ENCODE assay signal across 27 cellular contexts in genomic region chr4:41433361-41433760, GRCh38.
A peak's percentile ranks its signal among the peaks of the same experiment; 100 is the strongest.
DNase-seq lines count a peak whose midpoint lies in the region; ATAC-seq and TF ChIP-seq lines count a peak whose summit lies in the region.
"Had no signal": no experiment of that assay in that cellular context is flagged by ENCODE, and none has a peak within 500 bp of the region (broad histone marks: within the 10 kb centered on the region; RNA-seq: fewer than 3 reads in every experiment).

No MANE protein-coding gene starts in this region.

- peak overlapping the region; percentile 4 for H3K9ac ChIP-seq in endodermal cell (ENCODE audit: extremely low read depth, low read length, poor library complexity, severe bottlenecking)
- H3K9ac ChIP-seq: BLaER1 had no signal

- H3K27ac ChIP-seq in endodermal cell (ENCODE audit: low read depth, low read length), result peak overlapping the region; percentile 92
- H3K27ac ChIP-seq in upper lobe of left lung, result peak overlapping the region; percentile 38 to 79 (median 70)
- H3K27ac ChIP-seq: 22Rv1, BLaER1, epithelial cell of prostate, foreskin keratinocyte, ovary, right lobe of liver had no signal

- H3K9me3 Mint-ChIP-seq in endodermal cell (peaks cover 2% of the 10 kb centered on the region), nephron progenitor cell (peaks cover 7% of the 10 kb centered on the region)
- H3K9me3 Mint-ChIP-seq: activated CD8-positive, alpha-beta T cell treated with anti-CD3 and anti-CD28 coated beads for 36 hours; activated naive CD4-positive, alpha-beta T cell treated with anti-CD3 and anti-CD28 coated beads, Interleukin-2, amount 10 ng/mL, durations not matched to agents 7 days and 5 days had no signal

- H3K4me1 ChIP-seq in endodermal cell (ENCODE audit: control insufficient read depth, insufficient read depth, low read length) (peaks cover 11% of the 10 kb centered on the region), upper lobe of left lung (peaks cover 40 to 65% (median 59%) of the 10 kb centered on the region in 4 donors)
- H3K4me1 ChIP-seq: foreskin keratinocyte had no signal

- H3K36me3 Mint-ChIP-seq in endodermal cell (ENCODE audit: low read depth), result no peaks in the 10 kb centered on the region
- peaks cover 17% of the 10 kb centered on the region for H3K36me3 Mint-ChIP-seq in nephron progenitor cell (ENCODE audit: low read depth)
- H3K36me3 Mint-ChIP-seq: activated naive CD4-positive, alpha-beta T cell treated with anti-CD3 and anti-CD28 coated beads, Interleukin-2, amount 10 ng/mL, durations not matched to agents 7 days and 5 days; stimulated activated memory B cell treated with anti-CD40 and anti-IgM and Interleukin-4, amounts not matched to agents 10 μg/mL and 1 μg/mL and 100 μg/mL, for 72 hours had no signal

- no peak for ATAC-seq in upper lobe of left lung (ENCODE audit: low FRiP score in 2 of 2)
- ATAC-seq: activated CD8-positive, alpha-beta T cell treated with anti-CD3 and anti-CD28 coated beads for 36 hours; foreskin keratinocyte; left lobe of liver; PC-3; right lobe of liver; stimulated activated memory B cell treated with anti-CD40 and anti-IgM and Interleukin-4, amounts not matched to agents 10 μg/mL and 1 μg/mL and 100 μg/mL, for 72 hours had no signal

- TF ChIP-seq CTCF in endodermal cell (conservative IDR thresholded peaks at IDR 0.05) (no peak), nephron progenitor cell (IDR thresholded peaks at IDR 0.05) (no peak), upper lobe of left lung (IDR thresholded peaks at IDR 0.05) (no peak)

- peak; percentile 17 for DNase-seq in NOMO-1 treated with DMSO at 0.1 percent for 48 hours (lab: John Stamatoyannopoulos, UW; ENCODE audit: unreplicated experiment)
- no peak for DNase-seq in NOMO-1 treated with dmso at 0.1 percent for 144 hours (lab: John Stamatoyannopoulos, UW; ENCODE audit: unreplicated experiment)
- DNase-seq in endodermal cell, result no peak
- no peak for DNase-seq in nephron progenitor cell
- DNase-seq in upper lobe of left lung, result no peak
- DNase-seq in HEK293T (ENCODE audit: extremely low spot score), result no peak
- DNase-seq in NCI-H446 (lab: John Stamatoyannopoulos, UW), result no peak
- DNase-seq in HuH-7 (ENCODE audit: low spot score), result no peak
- DNase-seq: activated CD8-positive, alpha-beta T cell treated with anti-CD3 and anti-CD28 coated beads for 36 hours; activated naive CD4-positive, alpha-beta T cell treated with anti-CD3 and anti-CD28 coated beads, Interleukin-2, amount 10 ng/mL, durations not matched to agents 7 days and 5 days; activated T-cell treated with anti-CD3 and anti-CD28 coated beads, Interleukin-2, amount 50 U/mL, for 48 hours; aorta; cortex of kidney; NCI-H146; NCI-H2171 treated with DMSO at 0.1 percent for 48 hours; NCI-H748 treated with DMSO at 0.1 percent for 48 hours; ovary; PC-3; right lobe of liver; T-helper 9 cell had no signal

- H3K9me3 ChIP-seq in endodermal cell (ENCODE audit: control insufficient read depth, low read length) (peaks cover 5% of the 10 kb centered on the region), upper lobe of left lung (no peaks in the 10 kb centered on the region)
- H3K9me3 ChIP-seq: BLaER1, ovary, right lobe of liver had no signal

- H3K27ac Mint-ChIP-seq in endodermal cell, result peak overlapping the region; percentile 79
- no peak overlapping the region for H3K27ac Mint-ChIP-seq in nephron progenitor cell
- H3K27ac Mint-ChIP-seq: activated CD8-positive, alpha-beta T cell treated with anti-CD3 and anti-CD28 coated beads for 36 hours; IgD-negative memory B cell; stimulated activated memory B cell treated with anti-CD40 and anti-IgM and Interleukin-4, amounts not matched to agents 10 μg/mL and 1 μg/mL and 100 μg/mL, for 72 hours had no signal

- H3K4me3 ChIP-seq in endodermal cell (ENCODE audit: low read length) (no peak overlapping the region), upper lobe of left lung (no peak overlapping the region)
- H3K4me3 ChIP-seq: BLaER1, ovary, right lobe of liver had no signal

- WGBS in endodermal cell (ENCODE audit: insufficient coverage in 1 of 2, insufficient read length in 1 of 2), 2 experiments, result 66 to 100% methylated on average over 1 to 3 of the region's 3 CpGs
- WGBS in upper lobe of left lung, 2 donors, result 73% methylated on average over 3 of the region's 3 CpGs

- peaks cover 41% of the 10 kb centered on the region for H3K4me1 Mint-ChIP-seq in endodermal cell
- H3K4me1 Mint-ChIP-seq in nephron progenitor cell, result peaks cover 77% of the 10 kb centered on the region
- H3K4me1 Mint-ChIP-seq: activated naive CD4-positive, alpha-beta T cell treated with anti-CD3 and anti-CD28 coated beads, Interleukin-2, amount 10 ng/mL, durations not matched to agents 7 days and 5 days; IgD-negative memory B cell; stimulated activated memory B cell treated with anti-CD40 and anti-IgM and Interleukin-4, amounts not matched to agents 10 μg/mL and 1 μg/mL and 100 μg/mL, for 72 hours had no signal

- TF ChIP-seq POLR2A in upper lobe of left lung (IDR thresholded peaks at IDR 0.05), result no peak

- peaks cover 33% of the 10 kb centered on the region for H3K27me3 Mint-ChIP-seq in endodermal cell (ENCODE audit: insufficient read depth)
- H3K27me3 Mint-ChIP-seq in nephron progenitor cell (ENCODE audit: low read depth, poor library complexity), result no peaks in the 10 kb centered on the region
- H3K27me3 Mint-ChIP-seq: activated CD8-positive, alpha-beta T cell treated with anti-CD3 and anti-CD28 coated beads for 36 hours; activated naive CD4-positive, alpha-beta T cell treated with anti-CD3 and anti-CD28 coated beads, Interleukin-2, amount 10 ng/mL, durations not matched to agents 7 days and 5 days; stimulated activated memory B cell treated with anti-CD40 and anti-IgM and Interleukin-4, amounts not matched to agents 10 μg/mL and 1 μg/mL and 100 μg/mL, for 72 hours had no signal

- H3K4me3 Mint-ChIP-seq in endodermal cell, result no peak overlapping the region
- H3K4me3 Mint-ChIP-seq in nephron progenitor cell, result peak overlapping the region; percentile 39
- H3K4me3 Mint-ChIP-seq: activated CD8-positive, alpha-beta T cell treated with anti-CD3 and anti-CD28 coated beads for 36 hours; activated naive CD4-positive, alpha-beta T cell treated with anti-CD3 and anti-CD28 coated beads, Interleukin-2, amount 10 ng/mL, durations not matched to agents 7 days and 5 days; IgD-negative memory B cell; stimulated activated memory B cell treated with anti-CD40 and anti-IgM and Interleukin-4, amounts not matched to agents 10 μg/mL and 1 μg/mL and 100 μg/mL, for 72 hours had no signal

- no peak for TF ChIP-seq EP300 in upper lobe of left lung (IDR thresholded peaks at IDR 0.05)

- CTCF ChIA-PET in HEK293T (lab: Yijun Ruan, JAX), result interaction anchor here (1.0 kb wide), 1 partner anchor 29 kb away, joined by 3 read pairs; no protein-coding TSS in a partner anchor

- H3K27me3 ChIP-seq in endodermal cell (ENCODE audit: control insufficient read depth, insufficient read depth, low read length, poor library complexity, severe bottlenecking) (peaks cover 4% of the 10 kb centered on the region), upper lobe of left lung (no peaks in the 10 kb centered on the region)
- H3K27me3 ChIP-seq: BLaER1, ovary, right lobe of liver had no signal

- POLR2A ChIA-PET in HEK293T (lab: Yijun Ruan, JAX), result no interaction called here

- H3K36me3 ChIP-seq in endodermal cell (ENCODE audit: control insufficient read depth, insufficient read depth, low read length), result no peaks in the 10 kb centered on the region
- H3K36me3 ChIP-seq in upper lobe of left lung, result no peaks in the 10 kb centered on the region
- H3K36me3 ChIP-seq: BLaER1, ovary, right lobe of liver had no signal

TF ChIP-seq in HEK293T, 16 proteins besides CTCF, POLR2A, EP300 and RAD21:
- TF ChIP-seq ZNF384 (IDR thresholded peaks at IDR 0.05), result no peak
- TF ChIP-seq BHLHE40 (IDR thresholded peaks at IDR 0.05; ENCODE audit: borderline replicate concordance), result no peak
- TF ChIP-seq FOXM1 (IDR thresholded peaks at IDR 0.05; ENCODE audit: borderline replicate concordance), result no peak
- no peak for TF ChIP-seq SP1 (IDR thresholded peaks at IDR 0.05)
- no peak for TF ChIP-seq PKNOX1 (IDR thresholded peaks at IDR 0.05)
- TF ChIP-seq NFRKB (IDR thresholded peaks at IDR 0.05), result no peak
- TF ChIP-seq TARDBP (IDR thresholded peaks at IDR 0.05), result no peak
- TF ChIP-seq L3MBTL2 (conservative IDR thresholded peaks at IDR 0.05), result no peak
- TF ChIP-seq CTBP1 (IDR thresholded peaks at IDR 0.05; ENCODE audit: borderline replicate concordance), result no peak
- TF ChIP-seq ARNT (IDR thresholded peaks at IDR 0.05), result no peak
- no peak for TF ChIP-seq FOXK2 (IDR thresholded peaks at IDR 0.05)
- no peak for TF ChIP-seq ELF4 (IDR thresholded peaks at IDR 0.05)
- TF ChIP-seq FOXA1 (IDR thresholded peaks at IDR 0.05), result no peak
- no peak for TF ChIP-seq LEF1 (IDR thresholded peaks at IDR 0.05; ENCODE audit: borderline replicate concordance)
- TF ChIP-seq SUZ12 (IDR thresholded peaks at IDR 0.05), result no peak
- no peak for TF ChIP-seq HDGF (IDR thresholded peaks at IDR 0.05; ENCODE audit: borderline replicate concordance)
